31 cellular contexts compared by ENCODE assay signal in the genomic region with DNA sequence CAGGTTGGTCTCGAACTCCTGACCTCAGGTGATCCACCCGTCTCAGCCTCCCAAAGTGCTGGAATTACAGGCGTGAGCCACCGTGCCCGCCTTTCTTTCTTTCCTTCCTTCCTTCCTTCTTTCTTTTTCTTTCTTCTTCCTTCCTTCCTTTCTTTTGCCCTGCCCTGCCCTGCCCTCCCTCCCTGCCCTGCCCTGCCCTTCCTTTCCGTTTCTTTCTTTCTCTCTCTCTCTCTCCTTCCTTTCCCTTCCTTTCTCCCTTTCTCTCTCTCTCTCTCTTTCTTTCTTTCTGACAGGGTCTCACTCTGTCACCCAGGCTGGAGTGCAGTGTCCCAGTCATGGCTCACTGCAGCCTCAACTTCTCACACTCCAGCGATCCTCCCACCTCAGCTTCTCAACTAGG.
"Had no signal": no experiment of that assay in that cellular context is flagged by ENCODE, and none has a peak within 500 bp of the region (broad histone marks: within the 10 kb centered on the region; RNA-seq: fewer than 3 reads in every experiment).

No MANE protein-coding gene starts in this region.

- DNase-seq: naive thymus-derived CD4-positive, alpha-beta T cell; natural killer cell; occipital lobe; ovary; posterior cingulate gyrus; psoas muscle; right cardiac atrium; right lobe of liver; sigmoid colon; small intestine; spleen; stimulated activated CD4-positive, alpha-beta T cell treated with anti-CD3 and anti-CD28 coated beads, Interleukin-12 subunit alpha, Interleukin-12 subunit beta, amount 100 ng/mL, for 4 hours; stimulated activated CD4-positive, alpha-beta T cell treated with anti-CD3 and anti-CD28 coated beads, Interleukin-1b, Interleukin-23, amount 100 ng/mL, for 48 hours; stimulated activated CD4-positive, alpha-beta T cell treated with anti-CD3 and anti-CD28 coated beads, Interleukin-4, amount 100 ng/mL, for 1 hour; stimulated activated CD4-positive, alpha-beta T cell treated with anti-CD3 and anti-CD28 coated beads, Interleukin-4, amount 100 ng/mL, for 4 hours; stimulated activated CD8-positive, alpha-beta memory T cell treated with anti-CD3 and anti-CD28 coated beads, Interleukin-4, amount 100 ng/mL, for 48 hours; stimulated activated naive CD4-positive, alpha-beta T cell; stimulated activated naive CD8-positive, alpha-beta T cell treated with anti-CD3 and anti-CD28 coated beads, Interleukin-15, amount 100 ng/mL, for 72 hours; stimulated activated naive CD8-positive, alpha-beta T cell treated with anti-CD3 and anti-CD28 coated beads, Interleukin-15, Interleukin-2, amounts not matched to agents 100 U/mL and 50 U/mL, for 24 hours; substantia nigra; testis; trophoblast cell; upper lobe of right lung; uterus had no signal

- H3K36me3 Mint-ChIP-seq: naive thymus-derived CD4-positive, alpha-beta T cell; natural killer cell; stimulated activated memory B cell treated with anti-CD40 and anti-IgM and Interleukin-4, amounts not matched to agents 10 μg/mL and 1 μg/mL and 100 μg/mL, for 72 hours had no signal

- H3K27me3 ChIP-seq: neural progenitor cell, ovary, right lobe of liver, sigmoid colon, spleen, suprapubic skin, testis, tibial nerve, upper lobe of right lung, uterus had no signal

- H3K27ac ChIP-seq: neural progenitor cell, ovary, parathyroid adenoma, psoas muscle, right lobe of liver, sigmoid colon, spleen, suprapubic skin, testis, tibial nerve, upper lobe of right lung, uterus had no signal

- H3K4me3 ChIP-seq: neural progenitor cell, ovary, psoas muscle, right lobe of liver, sigmoid colon, spleen, suprapubic skin, testis, tibial nerve, upper lobe of right lung, uterus had no signal

- H3K79me2 ChIP-seq: parathyroid adenoma had no signal

- H3K4me3 Mint-ChIP-seq: naive thymus-derived CD4-positive, alpha-beta T cell; natural killer cell; nephron; neural progenitor cell; stimulated activated memory B cell treated with anti-CD40 and anti-IgM and Interleukin-4, amounts not matched to agents 10 μg/mL and 1 μg/mL and 100 μg/mL, for 72 hours; stimulated activated naive CD8-positive, alpha-beta T cell treated with anti-CD3 and anti-CD28 coated beads, Interleukin-15, amount 100 ng/mL, for 72 hours had no signal

- H3K27me3 Mint-ChIP-seq: progenitor cell of endocrine pancreas had no signal

- H3K9me3 ChIP-seq: ovary, psoas muscle, right lobe of liver, sigmoid colon, spleen, suprapubic skin, testis, tibial nerve, upper lobe of right lung, uterus had no signal

- H3K4me1 Mint-ChIP-seq: naive thymus-derived CD4-positive, alpha-beta T cell; natural killer cell; stimulated activated naive CD8-positive, alpha-beta T cell treated with anti-CD3 and anti-CD28 coated beads, Interleukin-15, amount 100 ng/mL, for 72 hours had no signal

- FAIRE-seq: small intestine had no signal

- H2AFZ ChIP-seq: neural progenitor cell, parathyroid adenoma had no signal

- H3K36me3 ChIP-seq: neural progenitor cell, ovary, spleen, upper lobe of right lung, uterus had no signal

- H3K4me2 ChIP-seq: neural progenitor cell had no signal

- ATAC-seq: naive thymus-derived CD4-positive, alpha-beta T cell; natural killer cell; psoas muscle; right cardiac atrium; right lobe of liver; stimulated activated memory B cell treated with anti-CD40 and anti-IgM and Interleukin-4, amounts not matched to agents 10 μg/mL and 1 μg/mL and 100 μg/mL, for 72 hours; stimulated activated naive CD8-positive, alpha-beta T cell treated with anti-CD3 and anti-CD28 coated beads, Interleukin-15, amount 100 ng/mL, for 72 hours; stimulated activated naive CD8-positive, alpha-beta T cell treated with anti-CD3 and anti-CD28 coated beads, Interleukin-15, Interleukin-2, amounts not matched to agents 100 U/mL and 50 U/mL, for 24 hours; upper lobe of right lung had no signal

- H3K27ac Mint-ChIP-seq: naive thymus-derived CD4-positive, alpha-beta T cell; natural killer cell; neural progenitor cell; progenitor cell of endocrine pancreas; stimulated activated memory B cell treated with anti-CD40 and anti-IgM and Interleukin-4, amounts not matched to agents 10 μg/mL and 1 μg/mL and 100 μg/mL, for 72 hours; stimulated activated naive CD8-positive, alpha-beta T cell treated with anti-CD3 and anti-CD28 coated beads, Interleukin-15, amount 100 ng/mL, for 72 hours had no signal

- H3K9me3 Mint-ChIP-seq: naive thymus-derived CD4-positive, alpha-beta T cell; natural killer cell; nephron; neural progenitor cell; stimulated activated naive CD8-positive, alpha-beta T cell treated with anti-CD3 and anti-CD28 coated beads, Interleukin-15, amount 100 ng/mL, for 72 hours had no signal

- H3K9ac ChIP-seq: neural progenitor cell, parathyroid adenoma had no signal
